Comparison of ENCODE assay signal across 1 cellular context in the genomic region with DNA sequence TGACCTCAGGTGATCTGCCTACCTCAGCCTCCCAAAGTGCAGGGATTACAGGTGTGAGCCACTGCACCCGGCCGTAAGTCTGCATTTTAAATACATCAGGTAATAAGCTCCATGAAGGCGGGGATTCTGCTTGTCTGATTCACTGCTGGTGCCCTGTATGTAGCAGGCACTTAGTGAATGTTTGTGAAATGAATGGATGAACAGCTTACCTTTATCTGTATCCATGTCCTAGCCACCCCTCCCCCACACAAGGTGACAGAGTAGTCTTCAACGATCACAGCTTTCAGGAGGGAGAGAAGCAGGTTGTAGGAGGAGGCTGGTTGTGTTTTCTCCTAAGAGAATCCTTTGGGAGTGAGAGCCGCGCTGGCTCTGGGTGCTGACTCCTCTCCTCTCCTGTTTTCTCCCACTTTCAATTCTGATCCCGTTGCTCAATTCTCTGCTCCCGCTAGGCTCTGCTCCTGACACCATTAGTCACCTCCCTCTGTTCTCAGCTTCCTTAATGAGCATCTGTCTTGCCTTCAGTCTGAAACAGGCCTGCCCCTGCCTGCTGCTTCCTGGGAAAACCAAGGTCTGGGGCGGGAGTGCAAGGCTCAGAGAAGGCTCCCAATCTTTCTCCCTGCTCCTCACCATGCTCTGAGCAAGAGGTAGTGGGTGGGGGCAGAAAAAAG.
TF ChIP-seq lines count a peak whose summit lies in the region.

No MANE protein-coding gene starts in this region.

TF ChIP-seq in SK-N-SH, 30 proteins besides CTCF, POLR2A, EP300 and RAD21 (continued from another document):
- TF ChIP-seq, protein P1, sequence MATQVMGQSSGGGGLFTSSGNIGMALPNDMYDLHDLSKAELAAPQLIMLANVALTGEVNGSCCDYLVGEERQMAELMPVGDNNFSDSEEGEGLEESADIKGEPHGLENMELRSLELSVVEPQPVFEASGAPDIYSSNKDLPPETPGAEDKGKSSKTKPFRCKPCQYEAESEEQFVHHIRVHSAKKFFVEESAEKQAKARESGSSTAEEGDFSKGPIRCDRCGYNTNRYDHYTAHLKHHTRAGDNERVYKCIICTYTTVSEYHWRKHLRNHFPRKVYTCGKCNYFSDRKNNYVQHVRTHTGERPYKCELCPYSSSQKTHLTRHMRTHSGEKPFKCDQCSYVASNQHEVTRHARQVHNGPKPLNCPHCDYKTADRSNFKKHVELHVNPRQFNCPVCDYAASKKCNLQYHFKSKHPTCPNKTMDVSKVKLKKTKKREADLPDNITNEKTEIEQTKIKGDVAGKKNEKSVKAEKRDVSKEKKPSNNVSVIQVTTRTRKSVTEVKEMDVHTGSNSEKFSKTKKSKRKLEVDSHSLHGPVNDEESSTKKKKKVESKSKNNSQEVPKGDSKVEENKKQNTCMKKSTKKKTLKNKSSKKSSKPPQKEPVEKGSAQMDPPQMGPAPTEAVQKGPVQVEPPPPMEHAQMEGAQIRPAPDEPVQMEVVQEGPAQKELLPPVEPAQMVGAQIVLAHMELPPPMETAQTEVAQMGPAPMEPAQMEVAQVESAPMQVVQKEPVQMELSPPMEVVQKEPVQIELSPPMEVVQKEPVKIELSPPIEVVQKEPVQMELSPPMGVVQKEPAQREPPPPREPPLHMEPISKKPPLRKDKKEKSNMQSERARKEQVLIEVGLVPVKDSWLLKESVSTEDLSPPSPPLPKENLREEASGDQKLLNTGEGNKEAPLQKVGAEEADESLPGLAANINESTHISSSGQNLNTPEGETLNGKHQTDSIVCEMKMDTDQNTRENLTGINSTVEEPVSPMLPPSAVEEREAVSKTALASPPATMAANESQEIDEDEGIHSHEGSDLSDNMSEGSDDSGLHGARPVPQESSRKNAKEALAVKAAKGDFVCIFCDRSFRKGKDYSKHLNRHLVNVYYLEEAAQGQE (IDR thresholded peaks at IDR 0.05; ENCODE audit: low read depth, low read length) = no peak
- TF ChIP-seq NFIC (IDR thresholded peaks at IDR 0.05; ENCODE audit: borderline replicate concordance) (no peak), RCOR1 (IDR thresholded peaks at IDR 0.05; ENCODE audit: low read length) (no peak), POLR2AphosphoS5 (IDR thresholded peaks at IDR 0.05; ENCODE audit: low read depth, low read length) (no peak), JUND (IDR thresholded peaks at IDR 0.05) (no peak), SIN3A (IDR thresholded peaks at IDR 0.05; ENCODE audit: borderline replicate concordance, low read depth, low read length) (no peak), MEF2A (IDR thresholded peaks at IDR 0.05; ENCODE audit: borderline replicate concordance, low read depth) (no peak), TAF1 (IDR thresholded peaks at IDR 0.05; ENCODE audit: borderline replicate concordance, low read depth, low read length) (no peak), ELF1 (IDR thresholded peaks at IDR 0.05) (no peak), FOSL2 (IDR thresholded peaks at IDR 0.05; ENCODE audit: borderline replicate concordance, low read depth) (no peak)
- TF ChIP-seq, protein P2, sequence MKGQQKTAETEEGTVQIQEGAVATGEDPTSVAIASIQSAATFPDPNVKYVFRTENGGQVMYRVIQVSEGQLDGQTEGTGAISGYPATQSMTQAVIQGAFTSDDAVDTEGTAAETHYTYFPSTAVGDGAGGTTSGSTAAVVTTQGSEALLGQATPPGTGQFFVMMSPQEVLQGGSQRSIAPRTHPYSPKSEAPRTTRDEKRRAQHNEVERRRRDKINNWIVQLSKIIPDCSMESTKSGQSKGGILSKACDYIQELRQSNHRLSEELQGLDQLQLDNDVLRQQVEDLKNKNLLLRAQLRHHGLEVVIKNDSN (IDR thresholded peaks at IDR 0.05; ENCODE audit: borderline replicate concordance, low read depth) = no peak
